ENCODE assay signal across 18 cellular contexts in the genomic region with DNA sequence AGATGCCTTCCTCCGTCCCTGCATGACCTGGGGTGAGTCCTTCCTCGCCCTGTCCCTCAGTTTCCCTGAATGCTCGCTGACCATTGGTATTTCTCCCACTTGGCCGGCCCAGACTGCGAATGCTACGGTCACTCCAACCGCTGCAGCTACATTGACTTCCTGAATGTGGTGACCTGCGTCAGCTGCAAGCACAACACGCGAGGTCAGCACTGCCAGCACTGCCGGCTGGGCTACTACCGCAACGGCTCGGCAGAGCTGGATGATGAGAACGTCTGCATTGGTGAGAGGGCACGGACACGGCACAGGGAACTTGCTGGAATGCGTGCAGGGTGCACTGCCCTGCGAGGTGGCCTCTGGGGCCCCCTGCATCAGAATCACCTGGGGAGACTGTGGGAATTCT.
"Had no signal": no experiment of that assay in that cellular context is flagged by ENCODE, and none has a peak within 500 bp of the region (broad histone marks: within the 10 kb centered on the region; RNA-seq: fewer than 3 reads in every experiment).

No MANE protein-coding gene starts in this region.

- ATAC-seq: effector memory CD8-positive, alpha-beta T cell; right cardiac atrium had no signal

- H3K9me3 Mint-ChIP-seq: activated CD4-positive, alpha-beta memory T cell treated with anti-CD3 and anti-CD28 coated beads for 36 hours; central memory CD8-positive, alpha-beta T cell; effector memory CD8-positive, alpha-beta T cell; naive B cell had no signal

- H3K27me3 Mint-ChIP-seq: activated naive CD8-positive, alpha-beta T cell had no signal

- H3K27ac Mint-ChIP-seq: activated CD4-positive, alpha-beta memory T cell treated with anti-CD3 and anti-CD28 coated beads for 36 hours; activated naive CD8-positive, alpha-beta T cell; progenitor cell of endocrine pancreas had no signal

- H3K4me3 Mint-ChIP-seq: activated CD4-positive, alpha-beta memory T cell treated with anti-CD3 and anti-CD28 coated beads for 36 hours; activated naive CD8-positive, alpha-beta T cell; central memory CD8-positive, alpha-beta T cell; effector memory CD8-positive, alpha-beta T cell had no signal

- H3K4me3 ChIP-seq: lung had no signal

- H3K36me3 Mint-ChIP-seq: activated CD4-positive, alpha-beta memory T cell treated with anti-CD3 and anti-CD28 coated beads for 36 hours; activated naive CD8-positive, alpha-beta T cell; brain; naive B cell had no signal

- DNase-seq: activated CD4-positive, alpha-beta memory T cell treated with anti-CD3 and anti-CD28 coated beads for 36 hours; activated CD4-positive, alpha-beta T cell treated with anti-CD3 and anti-CD28 coated beads for 1 hour; activated gamma-delta T cell; activated T-cell treated with anti-CD3 and anti-CD28 coated beads, Interleukin-2, amount 50 U/mL, for 48 hours; effector memory CD8-positive, alpha-beta T cell; hippocampal formation; midbrain; naive B cell; nucleus accumbens; right cardiac atrium; stimulated activated CD4-positive, alpha-beta T cell treated with anti-CD3 and anti-CD28 coated beads, Interleukin-2, amount 100 ng/mL, for 24 hours; stimulated activated naive CD4-positive, alpha-beta T cell; T-helper 9 cell had no signal
